ENCODE assay signal across 8 cellular contexts in the genomic region with DNA sequence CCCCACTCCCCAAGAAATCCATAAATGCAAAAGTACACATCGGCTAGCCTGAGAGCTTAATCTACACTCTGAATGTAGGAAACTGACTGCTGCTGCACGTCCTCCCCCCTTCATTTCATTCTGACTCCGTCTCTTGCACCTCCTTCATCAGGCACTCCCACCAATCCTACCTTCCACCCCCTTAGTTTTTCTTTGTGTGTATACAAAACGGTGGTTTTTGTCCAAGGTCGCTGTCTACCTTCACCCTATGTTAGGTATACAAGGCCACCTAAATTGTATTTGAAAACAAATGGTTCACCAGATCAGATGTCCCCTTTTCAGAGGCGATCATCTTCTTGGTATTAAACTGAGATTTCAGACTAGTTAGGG. TPM values are rescaled to one million over a fixed set of nuclear protein-coding genes. Genes with fewer than 3 reads are reported as not detected.
A peak's percentile ranks its signal among the peaks of the same experiment; 100 is the strongest.
DNase-seq lines count a peak whose midpoint lies in the region; ATAC-seq and TF ChIP-seq lines count a peak whose summit lies in the region.

No MANE protein-coding gene starts in this region.

- peak overlapping the region; percentile 87 for H3K4me3 Mint-ChIP-seq in activated CD8-positive, alpha-beta T cell treated with anti-CD3 and anti-CD28 coated beads for 36 hours

- no peaks in the 10 kb centered on the region for H3K27me3 Mint-ChIP-seq in activated CD8-positive, alpha-beta T cell treated with anti-CD3 and anti-CD28 coated beads for 36 hours

- H3K4me1 ChIP-seq in ACC112 (ENCODE audit: control insufficient read depth, insufficient read depth, low read length, unreplicated experiment) (peaks cover 50% of the 10 kb centered on the region), HCT116 (ENCODE audit: control insufficient read depth in 1 of 2, insufficient read depth in 2 of 2, low read length in 2 of 2) (peaks cover 14 to 30% of the 10 kb centered on the region in 2 experiments; a peak in 3 of 4 replicates), heart left ventricle (peaks cover 12 to 66% (median 44%) of the 10 kb centered on the region in 12 donors), rectal smooth muscle tissue (ENCODE audit: control insufficient read depth, insufficient read depth, low read length) (peaks cover 19% of the 10 kb centered on the region)

- intact Hi-C loops in HCT116 (cut with micrococcal nuclease) (loop anchor here (10.0 kb wide), 1 partner anchor 492 kb away; the partner anchor contains the start of gene DNAH14), heart left ventricle (cut with DNase I) (loop anchor here in 2 of 10 donors (2.0 kb wide), 2 partner anchors 24 to 74 kb away; no protein-coding TSS in a partner anchor)
- intact Hi-C loops in activated CD8-positive, alpha-beta T cell treated with anti-CD3 and anti-CD28 coated beads for 36 hours (cut with micrococcal nuclease): no loop called here

- H3K9ac ChIP-seq in HCT116 (ENCODE audit: low read length) (peak overlapping the region; percentile 24; the same call in 1 of the 2 replicates), rectal smooth muscle tissue (ENCODE audit: low read length) (no peak overlapping the region)

- H4K20me1 ChIP-seq in HCT116 (ENCODE audit: insufficient read depth): peaks cover 3% of the 10 kb centered on the region; the same call in 1 of the 2 replicates

- no TSS peak for BruUV-seq in HCT116 (replicated peaks; lab: Mats Ljungman, UMichigan)

- H3K36me3 ChIP-seq in ACC112 (ENCODE audit: insufficient read depth, low read length) (peaks cover 5% of the 10 kb centered on the region; the same call in 1 of the 2 replicates), HCT116 (ENCODE audit: control insufficient read depth in 1 of 2, insufficient read depth in 2 of 2, low read length in 2 of 2) (peaks cover 9 to 17% of the 10 kb centered on the region in 2 experiments; a peak in 3 of 4 replicates), heart left ventricle (peaks cover 0 to 32% (median 22%) of the 10 kb centered on the region in 9 donors), rectal smooth muscle tissue (ENCODE audit: control insufficient read depth, insufficient read depth, low read length) (no peaks in the 10 kb centered on the region)

- H3K4me1 Mint-ChIP-seq in activated CD8-positive, alpha-beta T cell treated with anti-CD3 and anti-CD28 coated beads for 36 hours (ENCODE audit: low read depth): peaks cover 54% of the 10 kb centered on the region

- TF ChIP-seq RAD21 in HCT116 (IDR thresholded peaks at IDR 0.05; ENCODE audit: low read depth): no peak

- H2AFZ ChIP-seq in ACC112 (ENCODE audit: low read length, unreplicated experiment): no peak overlapping the region
- no peak overlapping the region for H2AFZ ChIP-seq in HCT116 (ENCODE audit: low read depth, low read length, poor library complexity, severe bottlenecking)

- no peaks in the 10 kb centered on the region for H3K9me3 ChIP-seq in HCT116 (ENCODE audit: control insufficient read depth in 1 of 2, insufficient read depth in 1 of 2, low read depth in 1 of 2, low read length in 2 of 2)
- no peaks in the 10 kb centered on the region for H3K9me3 ChIP-seq in heart left ventricle

- no peaks in the 10 kb centered on the region for H3K9me2 ChIP-seq in HCT116 (ENCODE audit: insufficient read depth)

- peak overlapping the region; percentile 81 for H3K4me2 ChIP-seq in HCT116 (ENCODE audit: low read length)

- POLR2A ChIA-PET in HCT116 (lab: Charles Lee): no interaction called here
- POLR2A ChIA-PET in activated CD8-positive, alpha-beta T cell treated with anti-CD3 and anti-CD28 coated beads for 36 hours (lab: Charles Lee): interaction anchor here (1.0 to 1.5 kb wide), 3 partner anchors 15 to 75 kb away, joined by 3 to 4 read pairs (median 4); no protein-coding TSS in a partner anchor

- no peaks in the 10 kb centered on the region for H3K9me3 Mint-ChIP-seq in activated CD8-positive, alpha-beta T cell treated with anti-CD3 and anti-CD28 coated beads for 36 hours

- H3K27ac ChIP-seq in ACC112 (ENCODE audit: low read depth, low read length): peak overlapping the region; percentile 68
- no peak overlapping the region for H3K27ac ChIP-seq in HCT116 (ENCODE audit: low read depth, low read length)
- H3K27ac ChIP-seq in heart left ventricle: peak overlapping the region in 11 of 12 donors; percentile 91 to 97 (median 96)
- peak overlapping the region; percentile 93 for H3K27ac ChIP-seq in rectal smooth muscle tissue (ENCODE audit: low read depth, low read length)

- ATAC-seq in HCT116 (no peak), heart left ventricle (peak in 2 of 4 donors; percentile 12 to 22), GM21381 (IDR thresholded peaks at IDR 0.05; ENCODE audit: unreplicated experiment) (no peak), HG03565 (IDR thresholded peaks at IDR 0.05; ENCODE audit: unreplicated experiment) (no peak)
- ATAC-seq in activated CD8-positive, alpha-beta T cell treated with anti-CD3 and anti-CD28 coated beads for 36 hours: no peak

- H3K27ac Mint-ChIP-seq in activated CD8-positive, alpha-beta T cell treated with anti-CD3 and anti-CD28 coated beads for 36 hours: peak overlapping the region; percentile 83

- RAD21 ChIA-PET in HCT116 (lab: Charles Lee; ENCODE audit: low non-redundant PET in 1 of 2, low total read pairs in 2 of 2, uncharacterized antibody in 2 of 2, unreplicated experiment in 2 of 2): no interaction called here

- 0 to 7% (median 2%) methylated on average over 6 of the region's 6 CpGs for WGBS in heart left ventricle, 4 donors

- no peak for TF ChIP-seq POLR2A in HCT116 (IDR thresholded peaks at IDR 0.05; ENCODE audit: borderline replicate concordance, extremely low read depth, insufficient read depth, insufficient read length)
- TF ChIP-seq POLR2A in heart left ventricle (IDR thresholded peaks at IDR 0.05): no peak

- CTCF ChIA-PET in HCT116 (lab: Charles Lee): no interaction called here
- CTCF ChIA-PET in activated CD8-positive, alpha-beta T cell treated with anti-CD3 and anti-CD28 coated beads for 36 hours (lab: Charles Lee): interaction anchor here (0.8 to 4.1 kb wide), 2 partner anchors 21 to 25 kb away, joined by 3 to 33 read pairs; no protein-coding TSS in a partner anchor

- H3K27me3 ChIP-seq in ACC112 (ENCODE audit: insufficient read depth, low read length) (no peaks in the 10 kb centered on the region), HCT116 (ENCODE audit: insufficient read depth, low read length) (no peaks in the 10 kb centered on the region), heart left ventricle (no peaks in the 10 kb centered on the region), rectal smooth muscle tissue (ENCODE audit: control insufficient read depth, insufficient read depth, low read length) (no peaks in the 10 kb centered on the region)

- peaks cover 81% of the 10 kb centered on the region for H3K79me2 ChIP-seq in ACC112 (ENCODE audit: control insufficient read depth, insufficient read depth, low read length, unreplicated experiment)
- peaks cover 80% of the 10 kb centered on the region for H3K79me2 ChIP-seq in HCT116 (ENCODE audit: insufficient read depth, low read length)

- TF ChIP-seq CTCF in HCT116 (IDR thresholded peaks at IDR 0.05 in 2 of 3, conservative IDR thresholded peaks at IDR 0.05 in 1 of 3; ENCODE audit: borderline replicate concordance in 1 of 3, insufficient read depth in 1 of 3, low read depth in 2 of 3, low read length in 2 of 3) (no peak), heart left ventricle (IDR thresholded peaks at IDR 0.05) (no peak)
- TF ChIP-seq CTCF in activated CD8-positive, alpha-beta T cell treated with anti-CD3 and anti-CD28 coated beads for 36 hours (IDR thresholded peaks at IDR 0.05): no peak

- DNase-seq in HCT116 (ENCODE audit: low read depth, low spot score): no peak
- DNase-seq in activated CD8-positive, alpha-beta T cell treated with anti-CD3 and anti-CD28 coated beads for 36 hours: peak; percentile 39
- no peak for DNase-seq in heart left ventricle
- DNase-seq in epidermal melanocyte (ENCODE audit: insufficient read length, low spot score): no peak

- H3K4me3 ChIP-seq in ACC112 (ENCODE audit: low read depth, low read length) (peak overlapping the region; percentile 84), HCT116 (replicated peaks in 1 of 2; ENCODE audit: low read depth in 1 of 2, low read length in 2 of 2) (peak overlapping the region in 1 of 2 experiments; percentile 77; a peak in 1 of 4 replicates), heart left ventricle (peak overlapping the region; percentile 65 to 95 (median 89)), rectal smooth muscle tissue (ENCODE audit: low read length) (peak overlapping the region; percentile 83)

- peaks cover 38% of the 10 kb centered on the region for H3K36me3 Mint-ChIP-seq in activated CD8-positive, alpha-beta T cell treated with anti-CD3 and anti-CD28 coated beads for 36 hours (ENCODE audit: low read depth)

TF ChIP-seq in HCT116, 20 proteins besides CTCF, POLR2A, EP300 and RAD21 (continues in another document):
- TF ChIP-seq CBX3 (IDR thresholded peaks at IDR 0.05; ENCODE audit: low read depth) (no peak), YY1 (IDR thresholded peaks at IDR 0.05; ENCODE audit: extremely low read depth, insufficient replicate concordance, low read depth, low read length) (no peak), EGR1 (IDR thresholded peaks at IDR 0.05; ENCODE audit: low read depth) (no peak), TCF7L2 (IDR thresholded peaks at IDR 0.05; ENCODE audit: borderline replicate concordance, extremely low read depth, insufficient read depth, insufficient read length) (no peak), SP1 (IDR thresholded peaks at IDR 0.05; ENCODE audit: low read depth) (no peak), ATF3 (IDR thresholded peaks at IDR 0.05) (no peak)

RNA-seq across cellular contexts. Expression of gene WDR26, which starts 1.9 kb away (rescaled TPM):
- total RNA-seq in HCT116 (2021; ENCODE audit: unreplicated experiment) (57.2 TPM), heart left ventricle (10 to 100 TPM; 44.3 to 83.8 (median 64.2) TPM)
- 39.7 and 45.1 TPM in 2 replicates for polyA plus RNA-seq in HCT116 (2012)
- total RNA-seq in activated CD8-positive, alpha-beta T cell treated with anti-CD3 and anti-CD28 coated beads for 36 hours: 10 to 100 TPM; 75.2 to 75.8 TPM
- 10 to 100 TPM; 20.2 to 28.7 TPM for polyA plus RNA-seq in heart left ventricle
